ENCODE assay signal across 23 cellular contexts in genomic region chr6:168165373-168165772, GRCh38.
A peak's percentile ranks its signal among the peaks of the same experiment; 100 is the strongest.
DNase-seq lines count a peak whose midpoint lies in the region; ATAC-seq, FAIRE-seq and TF ChIP-seq lines count a peak whose summit lies in the region.
"Had no signal": no experiment of that assay in that cellular context is flagged by ENCODE, and none has a peak within 500 bp of the region (broad histone marks: within the 10 kb centered on the region; RNA-seq: fewer than 3 reads in every experiment).

No MANE protein-coding gene starts in this region.

- DNase-seq in Right ventricle myocardium superior (no peak), left ventricle myocardium inferior (no peak), HTR-8/SVneo (ENCODE audit: insufficient read length, low spot score) (peak; percentile 15), fibroblast of villous mesenchyme (ENCODE audit: low read depth) (peak; percentile 49), uterus (peak; percentile 53 to 73), NCI-H1694 treated with DMSO at 0.1 percent for 48 hours (lab: John Stamatoyannopoulos, UW) (no peak), SIG-M5 treated with dmso at 0.1 percent for 504 hours (lab: John Stamatoyannopoulos, UW; ENCODE audit: unreplicated experiment) (no peak)
- DNase-seq: activated CD4-positive, alpha-beta T cell treated with anti-CD3 and anti-CD28 coated beads for 4 hours; H9; hypothalamus; naive thymus-derived CD4-positive, alpha-beta T cell; NCI-H1436 treated with DMSO at 0.1 percent for 48 hours; NCI-H774; OCI-M1; ovary; SHP77; sigmoid colon; testis had no signal

- FAIRE-seq in HTR-8/SVneo (lab: Jason Lieb, UNC): no peak
- FAIRE-seq: colon, keratinocyte had no signal

- H3K9me3 ChIP-seq in left ventricle myocardium inferior (replicated peaks): no peaks in the 10 kb centered on the region
- H3K9me3 ChIP-seq in uterus: no peaks in the 10 kb centered on the region
- H3K9me3 ChIP-seq: ovary, sigmoid colon, testis had no signal

- H3K36me3 ChIP-seq in left ventricle myocardium inferior: no peaks in the 10 kb centered on the region
- H3K36me3 ChIP-seq in uterus: no peaks in the 10 kb centered on the region
- H3K36me3 ChIP-seq: ovary, sigmoid colon had no signal

- intact Hi-C loops in Right ventricle myocardium superior (cut with DNase I) (no loop called here), left ventricle myocardium inferior (cut with micrococcal nuclease) (no loop called here), uterus (cut with DNase I; ENCODE audit: low total_unique reads) (no loop called here)

- TF ChIP-seq CTCF in left ventricle myocardium inferior (IDR thresholded peaks at IDR 0.05; ENCODE audit: borderline replicate concordance) (no peak), fibroblast of villous mesenchyme (IDR thresholded peaks at IDR 0.05; ENCODE audit: insufficient read depth, low read depth, low read length) (no peak), uterus (IDR thresholded peaks at IDR 0.05) (no peak)

- H3K27ac ChIP-seq in left ventricle myocardium inferior (replicated peaks): no peak overlapping the region
- peak overlapping the region; percentile 65 to 70 for H3K27ac ChIP-seq in uterus
- H3K27ac ChIP-seq: ovary, testis had no signal

- H3K4me3 ChIP-seq in left ventricle myocardium inferior (no peak overlapping the region), fibroblast of villous mesenchyme (ENCODE audit: low read depth, low read length) (no peak overlapping the region), uterus (no peak overlapping the region)
- H3K4me3 ChIP-seq: ovary, sigmoid colon, testis had no signal

- no peaks in the 10 kb centered on the region for H3K4me1 ChIP-seq in left ventricle myocardium inferior
- no peaks in the 10 kb centered on the region for H3K4me1 ChIP-seq in uterus
- H3K4me1 ChIP-seq: testis had no signal

- TF ChIP-seq POLR2A in uterus (IDR thresholded peaks at IDR 0.05): no peak

- H3K27me3 ChIP-seq in left ventricle myocardium inferior (ENCODE audit: low read depth) (peaks cover 66% of the 10 kb centered on the region), uterus (no peaks in the 10 kb centered on the region)
- H3K27me3 ChIP-seq: ovary, sigmoid colon, testis had no signal

- ATAC-seq in Right ventricle myocardium superior (ENCODE audit: poor library complexity) (peak; percentile 34), GM21515 (IDR thresholded peaks at IDR 0.05; ENCODE audit: unreplicated experiment) (no peak)
- ATAC-seq: CD8-positive, alpha-beta T cell; naive thymus-derived CD4-positive, alpha-beta T cell; stimulated activated effector memory CD8-positive, alpha-beta T cell treated with anti-CD3 and anti-CD28 coated beads, Interleukin-12 subunit alpha, Interleukin-12 subunit beta, amount 100 ng/mL, for 72 hours had no signal

Comparison
In these comparisons a context has a peak if more than half of its experiments do, and no peak if none do; other contexts are left out.
1. DNase-seq: peak in HTR-8/SVneo (single experiment), fibroblast of villous mesenchyme (single experiment) and uterus (2 of 2); none in Right ventricle myocardium superior (single experiment), left ventricle myocardium inferior (single experiment), NCI-H1694 treated with DMSO at 0.1 percent for 48 hours (single experiment) and SIG-M5 treated with dmso at 0.1 percent for 504 hours (single experiment).